20 cellular contexts compared by ENCODE assay signal in the genomic region with DNA sequence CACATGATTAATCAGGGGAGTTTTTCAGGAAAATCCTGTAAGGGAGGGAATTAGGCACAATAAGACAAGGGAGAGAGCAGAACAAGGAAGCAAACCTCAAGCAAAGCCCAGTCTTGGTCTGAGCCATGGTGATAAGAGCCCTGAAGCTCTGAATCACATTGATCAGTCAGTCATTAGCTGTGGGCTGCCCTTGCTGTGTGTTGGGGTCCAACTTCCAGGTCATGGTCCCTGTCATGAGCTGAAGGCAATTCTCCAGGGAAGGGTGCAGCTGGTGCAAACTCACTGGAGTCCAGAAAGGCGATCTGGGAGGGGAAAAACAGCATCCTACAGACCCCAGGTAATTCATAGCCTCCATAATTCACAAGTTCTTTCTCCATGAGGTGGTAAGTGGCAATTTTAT.
"Had no signal": no experiment of that assay in that cellular context is flagged by ENCODE, and none has a peak within 500 bp of the region (broad histone marks: within the 10 kb centered on the region; RNA-seq: fewer than 3 reads in every experiment).

No MANE protein-coding gene starts in this region.

- H3K4me3 ChIP-seq: colonic mucosa, esophagus squamous epithelium, lung, ovary, smooth muscle cell, uterus had no signal

- H3K4me3 Mint-ChIP-seq: naive thymus-derived CD4-positive, alpha-beta T cell; nephron progenitor cell had no signal

- H3K36me3 ChIP-seq: colonic mucosa, esophagus squamous epithelium, neutrophil, ovary, uterus had no signal

- H3K9me3 ChIP-seq: colonic mucosa, esophagus squamous epithelium, neutrophil, ovary, uterus had no signal

- H3K27me3 ChIP-seq: colonic mucosa, ovary, uterus had no signal

- ATAC-seq: left cardiac atrium; left ventricle myocardium superior; naive thymus-derived CD4-positive, alpha-beta T cell; right cardiac atrium had no signal

- H3K27ac Mint-ChIP-seq: naive thymus-derived CD4-positive, alpha-beta T cell; nephron progenitor cell had no signal

- H3K4me1 ChIP-seq: colonic mucosa, esophagus squamous epithelium, uterus had no signal

- H3K27ac ChIP-seq: colonic mucosa, epithelial cell of prostate, esophagus squamous epithelium, neutrophil, ovary, uterus had no signal

- DNase-seq: colonic mucosa; effector CD8-positive, alpha-beta T cell; esophagus squamous epithelium; foreskin fibroblast; kidney; left cardiac atrium; left ventricle myocardium superior; mesendoderm; naive thymus-derived CD4-positive, alpha-beta T cell; nephron progenitor cell; ovary; right cardiac atrium; stimulated activated CD4-positive, alpha-beta T cell treated with anti-CD3 and anti-CD28 coated beads, Interleukin-2, amount 100 ng/mL, for 48 hours; stimulated activated naive CD4-positive, alpha-beta T cell treated with Interleukin-2 at 50 U/mL for 16 hours; trophoblast cell; uterus had no signal

- H3K4me1 Mint-ChIP-seq: nephron progenitor cell had no signal
